ENCODE assay signal across 24 cellular contexts in the genomic region with DNA sequence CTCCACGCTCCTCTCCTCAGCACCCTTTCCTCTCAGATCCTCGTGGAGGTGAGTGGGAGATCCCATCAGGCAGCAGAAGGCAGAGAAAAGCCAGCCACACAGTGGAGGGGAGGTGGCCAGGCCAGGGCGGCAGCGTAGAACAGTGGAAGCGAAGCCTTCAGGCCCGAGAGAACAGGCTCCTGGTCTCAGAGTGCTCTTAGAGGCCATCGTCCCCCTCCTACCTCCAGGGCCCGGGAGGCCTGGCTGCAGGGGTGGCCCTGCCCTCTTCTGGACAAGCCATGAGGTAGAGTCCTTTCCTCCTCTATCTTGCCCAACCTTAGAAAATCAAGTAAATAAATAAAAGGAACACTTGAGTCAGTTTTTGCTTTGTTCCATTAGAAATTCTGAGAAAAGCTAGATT.
DNase-seq lines count a peak whose midpoint lies in the region; ATAC-seq, FAIRE-seq and TF ChIP-seq lines count a peak whose summit lies in the region.
"Had no signal": no experiment of that assay in that cellular context is flagged by ENCODE, and none has a peak within 500 bp of the region (broad histone marks: within the 10 kb centered on the region; RNA-seq: fewer than 3 reads in every experiment).

No MANE protein-coding gene starts in this region.

- no peaks in the 10 kb centered on the region for H3K4me1 Mint-ChIP-seq in activated naive CD8-positive, alpha-beta T cell treated with anti-CD3 and anti-CD28 coated beads for 36 hours
- H3K4me1 Mint-ChIP-seq: natural killer cell had no signal

- no peak overlapping the region for H3K23ac ChIP-seq in H1 (ENCODE audit: insufficient read length)

- H3K56ac ChIP-seq in H1 (replicated peaks; ENCODE audit: insufficient read length, low read depth, low read length): no peak overlapping the region

- H2AFZ ChIP-seq in H1 (ENCODE audit: low read length): peak overlapping the region; percentile 79; the same call in 1 of the 2 replicates

- H3K4me1 ChIP-seq in right atrium auricular region (no peaks in the 10 kb centered on the region), H1 (replicated peaks in 1 of 4; ENCODE audit: control insufficient read depth in 3 of 4, insufficient read depth in 4 of 4, low read length in 3 of 4) (peaks cover 0 to 2% (median 0%) of the 10 kb centered on the region in 4 experiments; a peak in 2 of 7 replicates), left lung (peaks cover 0 to 28% of the 10 kb centered on the region in 2 donors), thyroid gland (peaks cover 0 to 7% of the 10 kb centered on the region in 2 donors)

- H3K9me3 ChIP-seq in right atrium auricular region (no peaks in the 10 kb centered on the region), H1 (ENCODE audit: insufficient read depth in 2 of 2, low read depth in 1 of 2, low read length in 1 of 2) (no peaks in the 10 kb centered on the region), left lung (no peaks in the 10 kb centered on the region), thyroid gland (no peaks in the 10 kb centered on the region)
- H3K9me3 ChIP-seq: BLaER1, vagina had no signal

- ATAC-seq in Right ventricle myocardium inferior (peak; percentile 59), left lung (peak; percentile 74), GM21717 (IDR thresholded peaks at IDR 0.05; ENCODE audit: unreplicated experiment) (no peak), HG02852 (IDR thresholded peaks at IDR 0.05; ENCODE audit: unreplicated experiment) (no peak)
- ATAC-seq: activated CD8-positive, alpha-beta T cell treated with anti-CD3 and anti-CD28 coated beads for 36 hours; activated T-cell treated with anti-CD3 and anti-CD28 coated beads, Interleukin-2, amount 50 U/mL, for 4 hours; natural killer cell had no signal

- H2BK120ac ChIP-seq in H1 (replicated peaks; ENCODE audit: low read depth, low read length): no peak overlapping the region

- H4K91ac ChIP-seq in H1 (replicated peaks; ENCODE audit: insufficient read length, low read length): no peak overlapping the region

- H2AK5ac ChIP-seq in H1 (ENCODE audit: low read depth, low read length): no peak overlapping the region

- TF ChIP-seq EP300 in H1 (IDR thresholded peaks at IDR 0.05; ENCODE audit: borderline replicate concordance in 1 of 2, low read depth in 2 of 2, low read length in 2 of 2): no peak

- intact Hi-C loops in Right ventricle myocardium inferior (cut with DNase I): no loop called here
- intact Hi-C loops in left lung (cut with DNase I): no loop called here
- intact Hi-C loops in thyroid gland (cut with DNase I): no loop called here

- peak; percentile 61 to 75 for TF ChIP-seq RAD21 in H1 (IDR thresholded peaks at IDR 0.05 in 1 of 2, conservative IDR thresholded peaks at IDR 0.05 in 1 of 2; ENCODE audit: low read depth in 2 of 2, low read length in 2 of 2)

- H3K4me2 ChIP-seq in H1 (ENCODE audit: insufficient read depth in 1 of 2, low read depth in 2 of 2, low read length in 2 of 2): peak overlapping the region in 1 of 2 experiments; percentile 11; a peak in 1 of 4 replicates
- H3K4me2 ChIP-seq: BLaER1 had no signal

- H3K4ac ChIP-seq in H1 (replicated peaks; ENCODE audit: insufficient read length, low read depth, low read length): no peak overlapping the region

- H3K27me3 ChIP-seq in right atrium auricular region (no peaks in the 10 kb centered on the region), H1 (replicated peaks in 1 of 4; ENCODE audit: control insufficient read depth in 3 of 4, extremely low read depth in 1 of 4, insufficient read depth in 3 of 4, low read length in 3 of 4) (peaks cover 0 to 5% (median 0%) of the 10 kb centered on the region in 4 experiments; a peak in 1 of 7 replicates), left lung (no peaks in the 10 kb centered on the region), thyroid gland (no peaks in the 10 kb centered on the region)
- H3K27me3 ChIP-seq: BLaER1, dorsolateral prefrontal cortex, vagina had no signal

- POLR2A ChIA-PET in H1 (lab: Charles Lee; ENCODE audit: partially characterized antibody): no interaction called here

- H3K9me3 Mint-ChIP-seq in activated naive CD8-positive, alpha-beta T cell treated with anti-CD3 and anti-CD28 coated beads for 36 hours: no peaks in the 10 kb centered on the region
- H3K9me3 Mint-ChIP-seq: activated CD8-positive, alpha-beta T cell treated with anti-CD3 and anti-CD28 coated beads for 36 hours; activated T-cell treated with anti-CD3 and anti-CD28 coated beads, Interleukin-2, amount 50 U/mL, for 4 hours; natural killer cell; T-helper 1 cell treated with Interleukin-12 subunit alpha and Interleukin-12 subunit beta and Interleukin-4 antibody, amounts not matched to agents 30 μg/mL and 1 μg/mL, for 36 hours had no signal

- no peaks in the 10 kb centered on the region for H4K20me1 ChIP-seq in H1 (replicated peaks in 1 of 2; ENCODE audit: control insufficient read depth in 1 of 2, insufficient read depth in 2 of 2, low read length in 2 of 2)
- H4K20me1 ChIP-seq: BLaER1 had no signal

- peak; percentile 19 for FAIRE-seq in H1 (lab: Jason Lieb, UNC)
- FAIRE-seq: GM18507 had no signal

- H3K23me2 ChIP-seq in H1 (ENCODE audit: low read depth, low read length): no peaks in the 10 kb centered on the region

- H2BK12ac ChIP-seq in H1 (ENCODE audit: low read depth, low read length): no peak overlapping the region

- H3K14ac ChIP-seq in H1 (ENCODE audit: insufficient read length): no peak overlapping the region

- H3K79me2 ChIP-seq in H1 (ENCODE audit: control insufficient read depth in 1 of 2, insufficient read depth in 2 of 2, low read length in 2 of 2): no peaks in the 10 kb centered on the region

- H2BK20ac ChIP-seq in H1 (ENCODE audit: low read length): no peak overlapping the region

- H3K27ac ChIP-seq in right atrium auricular region (no peak overlapping the region), H1 (ENCODE audit: low read depth, low read length) (no peak overlapping the region), left lung (no peak overlapping the region), thyroid gland (peak overlapping the region in 2 of 3 donors; percentile 2 to 13)
- H3K27ac ChIP-seq: BLaER1, dorsolateral prefrontal cortex, vagina, VCaP had no signal

- no peaks in the 10 kb centered on the region for H3K36me3 Mint-ChIP-seq in activated naive CD8-positive, alpha-beta T cell treated with anti-CD3 and anti-CD28 coated beads for 36 hours
- H3K36me3 Mint-ChIP-seq: activated naive CD8-positive, alpha-beta T cell; natural killer cell had no signal

- no peak overlapping the region for H4K5ac ChIP-seq in H1 (ENCODE audit: insufficient read length, low read depth, low read length)

- no peak overlapping the region for H2BK5ac ChIP-seq in H1 (ENCODE audit: low read depth, low read length)

- no peak overlapping the region for H2BK15ac ChIP-seq in H1 (ENCODE audit: low read length)

- no peak overlapping the region for H3K27ac Mint-ChIP-seq in activated naive CD8-positive, alpha-beta T cell treated with anti-CD3 and anti-CD28 coated beads for 36 hours
- H3K27ac Mint-ChIP-seq: activated CD8-positive, alpha-beta T cell treated with anti-CD3 and anti-CD28 coated beads for 36 hours; activated naive CD8-positive, alpha-beta T cell; natural killer cell; T-helper 1 cell treated with Interleukin-12 subunit alpha and Interleukin-12 subunit beta and Interleukin-4 antibody, amounts not matched to agents 30 μg/mL and 1 μg/mL, for 36 hours had no signal

- H3K18ac ChIP-seq in H1 (ENCODE audit: extremely low read depth, low read length): peak overlapping the region; percentile 49; the same call in 1 of the 2 replicates

- H3K79me1 ChIP-seq in H1 (ENCODE audit: low read depth, low read length): no peaks in the 10 kb centered on the region

- CTCF ChIA-PET in H1 (lab: Charles Lee; ENCODE audit: partially characterized antibody): interaction anchor here (1.0 to 2.9 kb wide), 8 partner anchors 8 to 355 kb away, joined by 3 to 11 read pairs (median 3); no protein-coding TSS in a partner anchor

- H3K27me3 Mint-ChIP-seq in activated naive CD8-positive, alpha-beta T cell treated with anti-CD3 and anti-CD28 coated beads for 36 hours: no peaks in the 10 kb centered on the region
- H3K27me3 Mint-ChIP-seq: activated CD8-positive, alpha-beta T cell treated with anti-CD3 and anti-CD28 coated beads for 36 hours had no signal

- WGBS in H1 (ENCODE audit: extremely low coverage in 1 of 2, insufficient coverage in 1 of 2, insufficient read length in 1 of 2, insufficient replicate concordance in 2 of 2, low coverage in 1 of 2, low lambda C conversion rate in 2 of 2, missing lambda C conversion rate in 1 of 2), 2 experiments: 85% methylated on average over 8 of the region's 8 CpGs; no CpG with 5 or more reads in 1 of the 2 experiments
- WGBS in thyroid gland, 2 donors: 32 to 40% methylated on average over 8 of the region's 8 CpGs

- H3K9ac ChIP-seq in H1 (replicated peaks in 1 of 4; ENCODE audit: extremely low read depth in 1 of 4, low read depth in 3 of 4, low read length in 3 of 4): no peak overlapping the region
- H3K9ac ChIP-seq: BLaER1 had no signal

- H3K4me3 ChIP-seq in right atrium auricular region (no peak overlapping the region), H1 (ENCODE audit: extremely low read depth in 1 of 4, insufficient read depth in 2 of 4, low read depth in 3 of 4, low read length in 4 of 4) (no peak overlapping the region), left lung (no peak overlapping the region), thyroid gland (replicated peaks in 1 of 3) (no peak overlapping the region)
- H3K4me3 ChIP-seq: BLaER1, dorsolateral prefrontal cortex, vagina had no signal

- TF ChIP-seq POLR2A in H1 (IDR thresholded peaks at IDR 0.05; ENCODE audit: control extremely low read depth in 1 of 2, low read depth in 2 of 2, low read length in 2 of 2) (no peak), thyroid gland (IDR thresholded peaks at IDR 0.05) (no peak)

- H3K36me3 ChIP-seq in right atrium auricular region (no peaks in the 10 kb centered on the region), H1 (ENCODE audit: control insufficient read depth in 2 of 4, insufficient read depth in 4 of 4, low read length in 3 of 4) (no peaks in the 10 kb centered on the region), left lung (no peaks in the 10 kb centered on the region), thyroid gland (no peaks in the 10 kb centered on the region)
- H3K36me3 ChIP-seq: BLaER1, vagina had no signal

- no peak for DNase-seq in Right ventricle myocardium inferior (ENCODE audit: missing footprints)
- no peak for DNase-seq in right atrium auricular region (ENCODE audit: low spot score)
- peak in 1 of 2 experiments; percentile 53 for DNase-seq in H1 (ENCODE audit: low read depth in 1 of 2, low spot score in 2 of 2)
- peak in 1 of 2 donors; percentile 55 for DNase-seq in left lung
- peak; percentile 77 to 80 for DNase-seq in thyroid gland
- DNase-seq in activated naive CD8-positive, alpha-beta T cell treated with anti-CD3 and anti-CD28 coated beads for 36 hours: no peak
- DNase-seq: activated CD8-positive, alpha-beta T cell treated with anti-CD3 and anti-CD28 coated beads for 36 hours; activated T-cell treated with anti-CD3 and anti-CD28 coated beads, Interleukin-2, amount 50 U/mL, for 4 hours; Calu3; dorsolateral prefrontal cortex; Kasumi-1; natural killer cell; NCI-H1105; NCI-H2107; NCI-H510A treated with DMSO at 0.1 percent for 48 hours; stimulated activated CD4-positive, alpha-beta T cell treated with anti-CD3 and anti-CD28 coated beads, Interleukin-4, amount 100 ng/mL, for 4 hours had no signal

- no peak overlapping the region for H3K4me3 Mint-ChIP-seq in activated naive CD8-positive, alpha-beta T cell treated with anti-CD3 and anti-CD28 coated beads for 36 hours
- H3K4me3 Mint-ChIP-seq: activated CD8-positive, alpha-beta T cell treated with anti-CD3 and anti-CD28 coated beads for 36 hours; activated naive CD8-positive, alpha-beta T cell; activated T-cell treated with anti-CD3 and anti-CD28 coated beads, Interleukin-2, amount 50 U/mL, for 4 hours; natural killer cell; T-helper 1 cell treated with Interleukin-12 subunit alpha and Interleukin-12 subunit beta and Interleukin-4 antibody, amounts not matched to agents 30 μg/mL and 1 μg/mL, for 36 hours had no signal

- H4K8ac ChIP-seq in H1 (ENCODE audit: extremely low read depth, insufficient read depth, low read length): no peak overlapping the region

- TF ChIP-seq CTCF in right atrium auricular region (IDR thresholded peaks at IDR 0.05) (peak in 1 of 2 donors; percentile 40), H1 (IDR thresholded peaks at IDR 0.05; ENCODE audit: control extremely low read depth in 1 of 3, insufficient read depth in 1 of 3, low read depth in 1 of 3, low read length in 3 of 3) (peak; percentile 22 to 49 (median 34)), left lung (IDR thresholded peaks at IDR 0.05) (no peak), thyroid gland (IDR thresholded peaks at IDR 0.05) (peak in 5 of 6 experiments; percentile 12 to 56 (median 47))

Comparison
In these comparisons a context has a peak if more than half of its experiments do, and no peak if none do; other contexts are left out.
1. ATAC-seq: peak in Right ventricle myocardium inferior (single experiment) and left lung (single experiment); none in GM21717 (single experiment) and HG02852 (single experiment).
2. DNase-seq: peak in thyroid gland (2 of 2); none in Right ventricle myocardium inferior (single experiment), right atrium auricular region (single experiment) and activated naive CD8-positive, alpha-beta T cell treated with anti-CD3 and anti-CD28 coated beads for 36 hours (single experiment).
3. H3K27ac ChIP-seq: peak in thyroid gland (2 of 3); none in right atrium auricular region (0 of 2), H1 (single experiment) and left lung (0 of 2).
4. CTCF ChIP-seq: peak in H1 (3 of 3) and thyroid gland (5 of 6); none in left lung (0 of 2).